Comparison of ENCODE assay signal across 24 cellular contexts in genomic region chr7:35714407-35714806, GRCh38. TPM values are rescaled to one million over a fixed set of nuclear protein-coding genes. Genes with fewer than 3 reads are reported as not detected.
A peak's percentile ranks its signal among the peaks of the same experiment; 100 is the strongest.
DNase-seq lines count a peak whose midpoint lies in the region; ATAC-seq, FAIRE-seq and TF ChIP-seq lines count a peak whose summit lies in the region.
"Had no signal": no experiment of that assay in that cellular context is flagged by ENCODE, and none has a peak within 500 bp of the region (broad histone marks: within the 10 kb centered on the region; RNA-seq: fewer than 3 reads in every experiment).

No MANE protein-coding gene starts in this region.

- no peak overlapping the region for H3K23ac ChIP-seq in H1 (ENCODE audit: insufficient read length)

- no peak overlapping the region for H2AK5ac ChIP-seq in H1 (ENCODE audit: low read depth, low read length)

- peak overlapping the region; percentile 82 for H2AFZ ChIP-seq in OCI-LY7 (ENCODE audit: low read length)
- peak overlapping the region; percentile 48; the same call in 1 of the 2 replicates for H2AFZ ChIP-seq in H1 (ENCODE audit: low read length)
- H2AFZ ChIP-seq in smooth muscle cell (ENCODE audit: low read depth): no peak overlapping the region

- no peak overlapping the region for H3K4me3 ChIP-seq in OCI-LY7 (ENCODE audit: low read depth, low read length, poor library complexity, severe bottlenecking)
- H3K4me3 ChIP-seq in H1 (ENCODE audit: extremely low read depth in 1 of 4, insufficient read depth in 2 of 4, low read depth in 3 of 4, low read length in 4 of 4): no peak overlapping the region
- no peak overlapping the region for H3K4me3 ChIP-seq in smooth muscle cell
- no peak overlapping the region for H3K4me3 ChIP-seq in prostate gland
- H3K4me3 ChIP-seq in WERI-Rb-1 (ENCODE audit: low read depth, low read length): no peak overlapping the region
- H3K4me3 ChIP-seq: heart left ventricle, K562, MG63, Peyer's patch, psoas muscle, SJSA1, upper lobe of right lung had no signal

- H3K9me3 ChIP-seq in OCI-LY7 (ENCODE audit: low read length) (no peaks in the 10 kb centered on the region), H1 (ENCODE audit: insufficient read depth in 2 of 2, low read depth in 1 of 2, low read length in 1 of 2) (no peaks in the 10 kb centered on the region), smooth muscle cell (replicated peaks; ENCODE audit: low read depth) (no peaks in the 10 kb centered on the region), prostate gland (no peaks in the 10 kb centered on the region), WERI-Rb-1 (ENCODE audit: severe bottlenecking) (no peaks in the 10 kb centered on the region)
- H3K9me3 ChIP-seq: heart left ventricle, MG63, Peyer's patch, psoas muscle, SJSA1, upper lobe of right lung had no signal

- POLR2A ChIA-PET in OCI-LY7 (lab: Charles Lee): interaction anchor here (0.7 to 9.7 kb wide), 2 partner anchors 12 to 85 kb away, joined by 3 to 148 read pairs; no protein-coding TSS in a partner anchor
- POLR2A ChIA-PET in H1 (lab: Charles Lee; ENCODE audit: partially characterized antibody): no interaction called here

- no peaks in the 10 kb centered on the region for H3K27me3 ChIP-seq in H1 (replicated peaks in 1 of 4; ENCODE audit: control insufficient read depth in 3 of 4, extremely low read depth in 1 of 4, insufficient read depth in 3 of 4, low read length in 3 of 4)
- H3K27me3 ChIP-seq in smooth muscle cell (ENCODE audit: low read depth): no peaks in the 10 kb centered on the region
- no peaks in the 10 kb centered on the region for H3K27me3 ChIP-seq in prostate gland (replicated peaks; ENCODE audit: insufficient read depth)
- no peaks in the 10 kb centered on the region for H3K27me3 ChIP-seq in WERI-Rb-1 (ENCODE audit: insufficient read depth, low read depth, severe bottlenecking)
- H3K27me3 ChIP-seq: heart left ventricle, Peyer's patch, upper lobe of right lung had no signal

- no peak for ATAC-seq in GM18519 (IDR thresholded peaks at IDR 0.05; ENCODE audit: low FRiP score, unreplicated experiment)
- ATAC-seq: stimulated activated naive CD8-positive, alpha-beta T cell treated with anti-CD3 and anti-CD28 coated beads, Interleukin-15, Interleukin-2, amounts not matched to agents 100 U/mL and 50 U/mL, for 24 hours; upper lobe of right lung had no signal

- H3F3A ChIP-seq in smooth muscle cell (ENCODE audit: low read depth): peaks cover 4% of the 10 kb centered on the region

- H2BK15ac ChIP-seq in H1 (ENCODE audit: low read length): no peak overlapping the region

- TF ChIP-seq RAD21 in H1 (IDR thresholded peaks at IDR 0.05 in 1 of 2, conservative IDR thresholded peaks at IDR 0.05 in 1 of 2; ENCODE audit: low read depth in 2 of 2, low read length in 2 of 2): no peak

- no peaks in the 10 kb centered on the region for H3K79me2 ChIP-seq in OCI-LY7 (ENCODE audit: insufficient read depth, low read depth, low read length)
- H3K79me2 ChIP-seq in H1 (ENCODE audit: control insufficient read depth in 1 of 2, insufficient read depth in 2 of 2, low read length in 2 of 2): no peaks in the 10 kb centered on the region
- H3K79me2 ChIP-seq in smooth muscle cell (ENCODE audit: low read depth): no peaks in the 10 kb centered on the region

- no peak overlapping the region for H2BK5ac ChIP-seq in H1 (ENCODE audit: low read depth, low read length)

- no peaks in the 10 kb centered on the region for H3K79me1 ChIP-seq in H1 (ENCODE audit: low read depth, low read length)

- H3K4me1 ChIP-seq in OCI-LY7 (ENCODE audit: insufficient read depth, low read length, poor library complexity, severe bottlenecking) (peaks cover 59% of the 10 kb centered on the region), H1 (replicated peaks in 1 of 4; ENCODE audit: control insufficient read depth in 3 of 4, insufficient read depth in 4 of 4, low read length in 3 of 4) (peaks cover 0 to 4% (median 2%) of the 10 kb centered on the region in 4 experiments; a peak in 2 of 7 replicates), smooth muscle cell (ENCODE audit: low read depth) (peaks cover 5% of the 10 kb centered on the region), prostate gland (replicated peaks) (no peaks in the 10 kb centered on the region)
- H3K4me1 ChIP-seq: Peyer's patch had no signal

- FAIRE-seq in H1 (lab: Jason Lieb, UNC): no peak
- FAIRE-seq: astrocyte, colon, K562 had no signal

- peak overlapping the region; percentile 29 for H3K4me2 ChIP-seq in OCI-LY7 (ENCODE audit: low read length)
- H3K4me2 ChIP-seq in H1 (ENCODE audit: insufficient read depth in 1 of 2, low read depth in 2 of 2, low read length in 2 of 2): no peak overlapping the region
- no peak overlapping the region for H3K4me2 ChIP-seq in smooth muscle cell

- no TSS peak for BruUV-seq in OCI-LY7 (replicated peaks; lab: Mats Ljungman, UMichigan)

- H4K8ac ChIP-seq in H1 (ENCODE audit: extremely low read depth, insufficient read depth, low read length): no peak overlapping the region

- H3K36me3 ChIP-seq in OCI-LY7 (ENCODE audit: insufficient read depth, low read length) (no peaks in the 10 kb centered on the region), H1 (ENCODE audit: control insufficient read depth in 2 of 4, insufficient read depth in 4 of 4, low read length in 3 of 4) (no peaks in the 10 kb centered on the region), smooth muscle cell (ENCODE audit: low read depth) (no peaks in the 10 kb centered on the region), prostate gland (no peaks in the 10 kb centered on the region), WERI-Rb-1 (no peaks in the 10 kb centered on the region)
- H3K36me3 ChIP-seq: heart left ventricle, MG63, Peyer's patch, SJSA1, upper lobe of right lung had no signal

- no peak overlapping the region for H3K18ac ChIP-seq in H1 (ENCODE audit: extremely low read depth, low read length)

- no peak overlapping the region for H3K14ac ChIP-seq in H1 (ENCODE audit: insufficient read length)

- no peak overlapping the region for H3K9ac ChIP-seq in H1 (replicated peaks in 1 of 4; ENCODE audit: extremely low read depth in 1 of 4, low read depth in 3 of 4, low read length in 3 of 4)
- no peak overlapping the region for H3K9ac ChIP-seq in smooth muscle cell (ENCODE audit: low read depth)

- H4K91ac ChIP-seq in H1 (replicated peaks; ENCODE audit: insufficient read length, low read length): no peak overlapping the region

- H3K23me2 ChIP-seq in H1 (ENCODE audit: low read depth, low read length): no peaks in the 10 kb centered on the region

- WGBS in H1 (ENCODE audit: extremely low coverage in 1 of 2, insufficient coverage in 1 of 2, insufficient read length in 1 of 2, insufficient replicate concordance in 2 of 2, low coverage in 1 of 2, low lambda C conversion rate in 2 of 2, missing lambda C conversion rate in 1 of 2), 2 experiments: 82% methylated on average over 1 of the region's 1 CpG; no CpG with 5 or more reads in 1 of the 2 experiments
- 83% methylated on average over 1 of the region's 1 CpG for WGBS in smooth muscle cell (ENCODE audit: low lambda C conversion rate)
- WGBS in prostate gland: 94% methylated on average over 1 of the region's 1 CpG

- CTCF ChIA-PET in OCI-LY7 (lab: Charles Lee; ENCODE audit: unreplicated experiment) (no interaction called here), H1 (lab: Charles Lee; ENCODE audit: partially characterized antibody) (interaction anchor here (0.7 kb wide), 1 partner anchor 193 kb away, joined by 3 read pairs; no protein-coding TSS in a partner anchor)

- H2BK20ac ChIP-seq in H1 (ENCODE audit: low read length): no peak overlapping the region

- H3K4ac ChIP-seq in H1 (replicated peaks; ENCODE audit: insufficient read length, low read depth, low read length): no peak overlapping the region

- H4K20me1 ChIP-seq in OCI-LY7 (ENCODE audit: insufficient read depth, low read length) (no peaks in the 10 kb centered on the region), H1 (replicated peaks in 1 of 2; ENCODE audit: control insufficient read depth in 1 of 2, insufficient read depth in 2 of 2, low read length in 2 of 2) (no peaks in the 10 kb centered on the region), smooth muscle cell (ENCODE audit: low read depth) (no peaks in the 10 kb centered on the region)

- TF ChIP-seq CTCF in OCI-LY7 (conservative IDR thresholded peaks at IDR 0.05; ENCODE audit: low read length) (no peak), H1 (IDR thresholded peaks at IDR 0.05; ENCODE audit: control extremely low read depth in 1 of 3, insufficient read depth in 1 of 3, low read depth in 1 of 3, low read length in 3 of 3) (no peak), smooth muscle cell (IDR thresholded peaks at IDR 0.05; ENCODE audit: borderline replicate concordance, insufficient read depth, poor library complexity, severe bottlenecking) (no peak), prostate gland (IDR thresholded peaks at IDR 0.05) (no peak), WERI-Rb-1 (IDR thresholded peaks at IDR 0.05; ENCODE audit: low read depth, low read length) (no peak)

- no peak overlapping the region for H2BK120ac ChIP-seq in H1 (replicated peaks; ENCODE audit: low read depth, low read length)

- H3K56ac ChIP-seq in H1 (replicated peaks; ENCODE audit: insufficient read length, low read depth, low read length): no peak overlapping the region

- TF ChIP-seq POLR2A in H1 (IDR thresholded peaks at IDR 0.05; ENCODE audit: control extremely low read depth in 1 of 2, low read depth in 2 of 2, low read length in 2 of 2) (no peak), prostate gland (IDR thresholded peaks at IDR 0.05) (no peak)

- intact Hi-C loops in OCI-LY7 (cut with micrococcal nuclease; ENCODE audit: unreplicated experiment): loop anchor here (1.0 kb wide), 1 partner anchor 16 kb away; no protein-coding TSS in a partner anchor
- intact Hi-C loops in prostate gland (cut with DNase I): loop anchor here (10.0 kb wide), 1 partner anchor 260 kb away; no protein-coding TSS in a partner anchor

- H2BK12ac ChIP-seq in H1 (ENCODE audit: low read depth, low read length): no peak overlapping the region

- no peaks in the 10 kb centered on the region for H3K9me2 ChIP-seq in OCI-LY7 (ENCODE audit: insufficient read depth, low read length)

- peak overlapping the region; percentile 28 for H3K27ac ChIP-seq in OCI-LY7 (ENCODE audit: low read depth, low read length, poor library complexity, severe bottlenecking)
- no peak overlapping the region for H3K27ac ChIP-seq in H1 (ENCODE audit: low read depth, low read length)
- H3K27ac ChIP-seq in smooth muscle cell (ENCODE audit: low read depth): peak overlapping the region; percentile 39
- no peak overlapping the region for H3K27ac ChIP-seq in prostate gland
- H3K27ac ChIP-seq in WERI-Rb-1: no peak overlapping the region
- H3K27ac ChIP-seq: Peyer's patch, psoas muscle, SJSA1, upper lobe of right lung had no signal

- peak; percentile 34 for DNase-seq in ELF-1 (ENCODE audit: low read depth, low spot score)
- no peak for DNase-seq in OCI-LY7 (ENCODE audit: low spot score)
- no peak for DNase-seq in H1 (ENCODE audit: low read depth in 1 of 2, low spot score in 2 of 2)
- no peak for DNase-seq in smooth muscle cell (lab: John Stamatoyannopoulos, UW; ENCODE audit: unreplicated experiment)
- no peak for DNase-seq in prostate gland (ENCODE audit: low spot score)
- no peak for DNase-seq in WERI-Rb-1
- no peak for DNase-seq in NCI-H187 treated with DMSO at 0.1 percent for 48 hours (lab: John Stamatoyannopoulos, UW)
- DNase-seq: activated CD4-positive, alpha-beta T cell treated with anti-CD3 and anti-CD28 coated beads for 4 hours; activated T-cell treated with anti-CD3 and anti-CD28 coated beads, Interleukin-2, amount 50 U/mL, for 72 hours; H7; heart left ventricle; MG63; NCI-H1417 treated with DMSO at 0.1 percent for 48 hours; NCI-H510A; Peyer's patch; psoas muscle; stimulated activated CD4-positive, alpha-beta T cell treated with anti-CD3 and anti-CD28 coated beads, Interleukin-1b, Interleukin-23, amount 100 ng/mL, for 48 hours; stimulated activated naive CD8-positive, alpha-beta T cell treated with anti-CD3 and anti-CD28 coated beads, Interleukin-15, Interleukin-2, amounts not matched to agents 100 U/mL and 50 U/mL, for 24 hours; upper lobe of right lung had no signal

- no peak for TF ChIP-seq EP300 in H1 (IDR thresholded peaks at IDR 0.05; ENCODE audit: borderline replicate concordance in 1 of 2, low read depth in 2 of 2, low read length in 2 of 2)

- no peak overlapping the region for H4K5ac ChIP-seq in H1 (ENCODE audit: insufficient read length, low read depth, low read length)

RNA-seq across cellular contexts. Expression of gene HERPUD2, which starts 19.5 kb away (rescaled TPM):
- 11.9 and 18.8 TPM in 2 replicates for total RNA-seq in OCI-LY7 (2014; rRNA removed; shearing (Covaris generic))
- total RNA-seq in OCI-LY7 (2022): 20.6 and 26.4 TPM in 2 replicates
- 15.6 and 18.3 TPM in 2 replicates for total RNA-seq in H1 (2021; fragmentation: NEBNext Ultra II Directional; extraction: Animal tissue kit (Norgen Biotek cat#: 25700))
- polyA plus RNA-seq in H1 (2011; rRNA removed): 27.3 and 28.7 TPM in 2 replicates
- 23.1 TPM for polyA plus RNA-seq in H1 (2011; cell fraction: cytosol; rRNA removed)
- 32.2 TPM for polyA plus RNA-seq in H1 (2011; cell fraction: nucleus; rRNA removed)
- 11.1 to 19.8 TPM (median 14.7 TPM) in 4 replicates for polyA plus RNA-seq in H1 (2012, experiment 1 of 2)
- polyA plus RNA-seq in H1 (2012, experiment 2 of 2): 4.5 TPM
- polyA plus RNA-seq in H1 (2013, experiment 1 of 2): 15.0 TPM
- polyA plus RNA-seq in H1 (2013, experiment 2 of 2): 16.9 TPM
- polyA minus RNA-seq in H1 (2011; rRNA and poly(A)+ RNA removed): 77.2 and 77.4 TPM in 2 replicates
- 26.1 TPM for polyA minus RNA-seq in H1 (2011; cell fraction: cytosol; rRNA and poly(A)+ RNA removed)
- 49.5 TPM for polyA minus RNA-seq in H1 (2011; cell fraction: nucleus; rRNA and poly(A)+ RNA removed)
- 28.1 and 34.6 TPM in 2 replicates for total RNA-seq in smooth muscle cell
- polyA plus RNA-seq in smooth muscle cell: 23.2 and 33.0 TPM in 2 replicates
- total RNA-seq in prostate gland: 10 to 100 TPM; 25.3 to 58.3 TPM

Comparison
In these comparisons a context has a peak if more than half of its experiments do, and no peak if none do; other contexts are left out.
1. H3K27ac ChIP-seq: peak in OCI-LY7 (single experiment) and smooth muscle cell (single experiment); none in H1 (single experiment), prostate gland (0 of 2) and WERI-Rb-1 (single experiment).